ENCODE assay signal across 1 cellular context in genomic region chr7:116173051-116174028, GRCh38.
TF ChIP-seq lines count a peak whose summit lies in the region.

No MANE protein-coding gene starts in this region.

TF ChIP-seq in GM23338, 12 proteins besides CTCF, POLR2A, EP300 and RAD21 (continued from another document):
- TF ChIP-seq, protein P1, sequence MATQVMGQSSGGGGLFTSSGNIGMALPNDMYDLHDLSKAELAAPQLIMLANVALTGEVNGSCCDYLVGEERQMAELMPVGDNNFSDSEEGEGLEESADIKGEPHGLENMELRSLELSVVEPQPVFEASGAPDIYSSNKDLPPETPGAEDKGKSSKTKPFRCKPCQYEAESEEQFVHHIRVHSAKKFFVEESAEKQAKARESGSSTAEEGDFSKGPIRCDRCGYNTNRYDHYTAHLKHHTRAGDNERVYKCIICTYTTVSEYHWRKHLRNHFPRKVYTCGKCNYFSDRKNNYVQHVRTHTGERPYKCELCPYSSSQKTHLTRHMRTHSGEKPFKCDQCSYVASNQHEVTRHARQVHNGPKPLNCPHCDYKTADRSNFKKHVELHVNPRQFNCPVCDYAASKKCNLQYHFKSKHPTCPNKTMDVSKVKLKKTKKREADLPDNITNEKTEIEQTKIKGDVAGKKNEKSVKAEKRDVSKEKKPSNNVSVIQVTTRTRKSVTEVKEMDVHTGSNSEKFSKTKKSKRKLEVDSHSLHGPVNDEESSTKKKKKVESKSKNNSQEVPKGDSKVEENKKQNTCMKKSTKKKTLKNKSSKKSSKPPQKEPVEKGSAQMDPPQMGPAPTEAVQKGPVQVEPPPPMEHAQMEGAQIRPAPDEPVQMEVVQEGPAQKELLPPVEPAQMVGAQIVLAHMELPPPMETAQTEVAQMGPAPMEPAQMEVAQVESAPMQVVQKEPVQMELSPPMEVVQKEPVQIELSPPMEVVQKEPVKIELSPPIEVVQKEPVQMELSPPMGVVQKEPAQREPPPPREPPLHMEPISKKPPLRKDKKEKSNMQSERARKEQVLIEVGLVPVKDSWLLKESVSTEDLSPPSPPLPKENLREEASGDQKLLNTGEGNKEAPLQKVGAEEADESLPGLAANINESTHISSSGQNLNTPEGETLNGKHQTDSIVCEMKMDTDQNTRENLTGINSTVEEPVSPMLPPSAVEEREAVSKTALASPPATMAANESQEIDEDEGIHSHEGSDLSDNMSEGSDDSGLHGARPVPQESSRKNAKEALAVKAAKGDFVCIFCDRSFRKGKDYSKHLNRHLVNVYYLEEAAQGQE (IDR thresholded peaks at IDR 0.05; ENCODE audit: unreplicated experiment), result no peak
- TF ChIP-seq STAT1 (IDR thresholded peaks at IDR 0.05; ENCODE audit: unreplicated experiment) (no peak), POLR2AphosphoS5 (IDR thresholded peaks at IDR 0.05; ENCODE audit: low read depth) (no peak), EZH2 (IDR thresholded peaks at IDR 0.05; ENCODE audit: low read depth, unreplicated experiment) (no peak), NANOG (IDR thresholded peaks at IDR 0.05; ENCODE audit: borderline replicate concordance) (no peak), JUNB (IDR thresholded peaks at IDR 0.05; ENCODE audit: unreplicated experiment) (no peak), EZH2phosphoT487 (IDR thresholded peaks at IDR 0.05; ENCODE audit: unreplicated experiment) (no peak), ZNF462 (CRISPR knock-in tag; IDR thresholded peaks at IDR 0.05) (no peak)
